In genomic region chr22:41731609-41732008, GRCh38 we compare ENCODE assay signal across 27 cellular contexts. TPM values are rescaled to one million over a fixed set of nuclear protein-coding genes. Genes with fewer than 3 reads are reported as not detected.
"Had no signal": no experiment of that assay in that cellular context is flagged by ENCODE, and none has a peak within 500 bp of the region (broad histone marks: within the 10 kb centered on the region; RNA-seq: fewer than 3 reads in every experiment).

No MANE protein-coding gene starts in this region.

- H3K4me1 Mint-ChIP-seq: naive thymus-derived CD8-positive, alpha-beta T cell; nephron; neural crest cell had no signal

- H3K36me3 Mint-ChIP-seq: naive thymus-derived CD8-positive, alpha-beta T cell; stimulated activated naive B cell treated with anti-CD40 and anti-IgM and Interleukin-4, amounts not matched to agents 10 μg/mL and 1 μg/mL and 100 μg/mL, for 72 hours had no signal

- H3K4me3 ChIP-seq: heart right ventricle, hepatocyte, left ventricle myocardium inferior, lung, right atrium auricular region, sigmoid colon, spleen, suprapubic skin, thoracic aorta, tibial artery, uterus had no signal

- H3K27ac ChIP-seq: heart right ventricle, hepatocyte, left ventricle myocardium inferior, neutrophil, parathyroid adenoma, right atrium auricular region, sigmoid colon, spleen, suprapubic skin, thoracic aorta, tibial artery, uterus had no signal

- H3K27me3 Mint-ChIP-seq: naive thymus-derived CD8-positive, alpha-beta T cell; stimulated activated naive CD8-positive, alpha-beta T cell treated with anti-CD3 and anti-CD28 coated beads, Interleukin-15, Interleukin-2, amounts not matched to agents 100 ng/mL and 50 ng/mL, for 24 hours had no signal

- H3K4me1 ChIP-seq: heart right ventricle, left ventricle myocardium inferior, parathyroid adenoma, right atrium auricular region, sigmoid colon, spleen, suprapubic skin, tibial artery, uterus had no signal

- H3K27me3 ChIP-seq: heart right ventricle, hepatocyte, neutrophil, right atrium auricular region, sigmoid colon, spleen, suprapubic skin, tibial artery, uterus had no signal

- DNase-seq: heart right ventricle; islet precursor cell; left ventricle myocardium inferior; naive thymus-derived CD8-positive, alpha-beta T cell; occipital lobe; sigmoid colon; small intestine; stimulated activated CD4-positive, alpha-beta T cell treated with anti-CD3 and anti-CD28 coated beads, Interleukin-1b, Interleukin-23, amount 100 ng/mL, for 48 hours; stimulated activated CD4-positive, alpha-beta T cell treated with anti-CD3 and anti-CD28 coated beads, Interleukin-2, amount 100 ng/mL, for 48 hours; stimulated activated CD4-positive, alpha-beta T cell treated with anti-CD3 and anti-CD28 coated beads, Interleukin-4, amount 100 ng/mL, for 4 hours; stimulated activated CD8-positive, alpha-beta memory T cell treated with anti-CD3 and anti-CD28 coated beads, Interleukin-4, amount 100 ng/mL, for 48 hours; trophoblast cell; uterus had no signal

- H3K9me3 Mint-ChIP-seq: naive thymus-derived CD8-positive, alpha-beta T cell; nephron; neural crest cell; stimulated activated naive B cell treated with anti-CD40 and anti-IgM and Interleukin-4, amounts not matched to agents 10 μg/mL and 1 μg/mL and 100 μg/mL, for 72 hours; stimulated activated naive CD8-positive, alpha-beta T cell treated with anti-CD3 and anti-CD28 coated beads, Interleukin-15, Interleukin-2, amounts not matched to agents 100 ng/mL and 50 ng/mL, for 24 hours had no signal

- ATAC-seq: heart right ventricle; naive thymus-derived CD8-positive, alpha-beta T cell had no signal

- H3K4me3 Mint-ChIP-seq: naive thymus-derived CD8-positive, alpha-beta T cell; nephron; neural crest cell; stimulated activated naive B cell treated with anti-CD40 and anti-IgM and Interleukin-4, amounts not matched to agents 10 μg/mL and 1 μg/mL and 100 μg/mL, for 72 hours; stimulated activated naive CD8-positive, alpha-beta T cell treated with anti-CD3 and anti-CD28 coated beads, Interleukin-15, Interleukin-2, amounts not matched to agents 100 ng/mL and 50 ng/mL, for 24 hours had no signal

- H3K27ac Mint-ChIP-seq: nephron; stimulated activated naive B cell treated with anti-CD40 and anti-IgM and Interleukin-4, amounts not matched to agents 10 μg/mL and 1 μg/mL and 100 μg/mL, for 72 hours; stimulated activated naive CD8-positive, alpha-beta T cell treated with anti-CD3 and anti-CD28 coated beads, Interleukin-15, Interleukin-2, amounts not matched to agents 100 ng/mL and 50 ng/mL, for 24 hours had no signal

- H3K36me3 ChIP-seq: heart right ventricle, left ventricle myocardium inferior, neutrophil, right atrium auricular region, sigmoid colon, spleen, suprapubic skin, thoracic aorta, tibial artery, uterus had no signal

- H3K9me3 ChIP-seq: heart right ventricle, left ventricle myocardium inferior, neutrophil, right atrium auricular region, sigmoid colon, spleen, suprapubic skin, thoracic aorta, tibial artery, uterus had no signal

RNA-seq across cellular contexts. Expression of gene MEI1, which starts 32.3 kb away (rescaled TPM):
- total RNA-seq: hepatocyte, osteocyte had no signal
